25 cellular contexts compared by ENCODE assay signal in the genomic region with DNA sequence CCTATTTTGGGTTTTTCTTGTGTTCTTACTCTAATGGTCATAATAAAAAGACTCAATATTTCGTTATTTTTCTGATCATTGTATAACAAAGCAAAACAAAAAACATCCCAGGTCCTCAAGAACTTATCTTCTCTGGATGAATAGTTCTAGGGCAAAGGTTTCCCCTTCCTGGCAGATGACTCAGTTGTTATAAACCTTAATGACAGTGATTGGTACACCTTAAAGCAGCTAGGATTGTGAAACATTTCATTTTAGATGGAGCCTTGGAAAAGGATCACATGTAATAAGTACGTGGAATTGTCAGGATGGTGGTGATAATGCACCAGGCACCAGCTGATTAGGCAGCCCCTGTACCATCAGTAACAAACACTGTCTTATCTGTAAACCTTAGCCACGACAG. TPM values are rescaled to one million over a fixed set of nuclear protein-coding genes. Genes with fewer than 3 reads are reported as not detected.
DNase-seq lines count a peak whose midpoint lies in the region; ATAC-seq, FAIRE-seq and TF ChIP-seq lines count a peak whose summit lies in the region.
"Had no signal": no experiment of that assay in that cellular context is flagged by ENCODE, and none has a peak within 500 bp of the region (broad histone marks: within the 10 kb centered on the region; RNA-seq: fewer than 3 reads in every experiment).

No MANE protein-coding gene starts in this region.

- H3K27me3 ChIP-seq in PC-3 (ENCODE audit: low read length) = no peaks in the 10 kb centered on the region
- no peaks in the 10 kb centered on the region for H3K27me3 ChIP-seq in bronchial epithelial cell (ENCODE audit: control insufficient read depth, insufficient read depth, low read length)
- H3K27me3 ChIP-seq: SJCRH30 had no signal

- TF ChIP-seq CTCF in D721Med (IDR thresholded peaks at IDR 0.05; ENCODE audit: insufficient read depth, missing control alignments) = no peak
- no peak for TF ChIP-seq CTCF in PC-3 (conservative IDR thresholded peaks at IDR 0.05; ENCODE audit: low read depth, low read length)
- no peak for TF ChIP-seq CTCF in bronchial epithelial cell (IDR thresholded peaks at IDR 0.05; ENCODE audit: insufficient read depth, low read length, severe bottlenecking)
- no peak for TF ChIP-seq CTCF in HFFc6 (IDR thresholded peaks at IDR 0.05)

- H3K79me2 ChIP-seq in PC-3 (ENCODE audit: low read length) = no peaks in the 10 kb centered on the region

- H3K27ac Mint-ChIP-seq in HFFc6 = no peak overlapping the region
- H3K27ac Mint-ChIP-seq: CD4-positive, CD25-positive, alpha-beta regulatory T cell had no signal

- POLR2A ChIA-PET in PC-3 (lab: Charles Lee; ENCODE audit: unreplicated experiment) = no interaction called here

- no peaks in the 10 kb centered on the region for H3K9me2 ChIP-seq in PC-3 (replicated peaks; ENCODE audit: low read length)

- H3F3A ChIP-seq in PC-3 (ENCODE audit: low read length, unreplicated experiment) = no peaks in the 10 kb centered on the region

- H4K20me1 ChIP-seq in PC-3 (ENCODE audit: low read length) = no peaks in the 10 kb centered on the region

- H3K4me1 Mint-ChIP-seq in HFFc6 (ENCODE audit: low read depth) = no peaks in the 10 kb centered on the region
- H3K4me1 Mint-ChIP-seq: CD4-positive, CD25-positive, alpha-beta regulatory T cell had no signal

- H3K4me2 ChIP-seq in PC-3 (ENCODE audit: low read length) = no peak overlapping the region

- FAIRE-seq in D721Med (lab: Jason Lieb, UNC) = peak; percentile 89
- no peak for FAIRE-seq in bronchial epithelial cell (lab: Jason Lieb, UNC)
- FAIRE-seq: G401.6, RCC 7860 had no signal

- H3K9me3 ChIP-seq in PC-3 (ENCODE audit: low read length) = no peaks in the 10 kb centered on the region
- H3K9me3 ChIP-seq: HAP-1, SJCRH30 had no signal

- H3K27me3 Mint-ChIP-seq in HFFc6 (ENCODE audit: insufficient read depth) = no peaks in the 10 kb centered on the region

- no peaks in the 10 kb centered on the region for H3K4me1 ChIP-seq in PC-3 (ENCODE audit: insufficient read depth, low read length)
- H3K4me1 ChIP-seq: HAP-1, SJCRH30 had no signal

- DNase-seq in D721Med (ENCODE audit: insufficient read length, low spot score) (no peak), PC-3 (peak; percentile 4), bronchial epithelial cell (ENCODE audit: low read depth) (peak; percentile 51), left colon (no peak), COR-L47 (lab: John Stamatoyannopoulos, UW) (no peak), HFFc6 (no peak), NOMO-1 treated with dmso at 0.1 percent for 144 hours (lab: John Stamatoyannopoulos, UW; ENCODE audit: unreplicated experiment) (no peak)
- DNase-seq: CD4-positive, CD25-positive, alpha-beta regulatory T cell; GOT3; IMR-90; KG1; NCI-H1048; NCI-H1417; NCI-H187; NCI-H2171 treated with DMSO at 0.1 percent for 48 hours; NCI-H524; NCI-H82; NK-92 treated with Interleukin-12 subunit alpha and Interleukin-12 subunit beta, amount 100 ng/mL, for 24 hours; SJCRH30 had no signal

- no peaks in the 10 kb centered on the region for H3K36me3 ChIP-seq in PC-3 (ENCODE audit: low read depth, low read length)
- no peaks in the 10 kb centered on the region for H3K36me3 ChIP-seq in bronchial epithelial cell (ENCODE audit: control insufficient read depth, insufficient read depth, low read length)
- H3K36me3 ChIP-seq: HAP-1, SJCRH30 had no signal

- CTCF ChIA-PET in PC-3 (lab: Charles Lee) = no interaction called here

- ATAC-seq in PC-3 = no peak
- peak; percentile 98 for ATAC-seq in left colon
- no peak for ATAC-seq in SK-N-SH treated with all-trans-retinoic acid at 6 μM for 48 hours
- ATAC-seq: Right ventricle myocardium inferior had no signal

- peaks cover 4% of the 10 kb centered on the region; the same call in 1 of the 2 replicates for H3K36me3 Mint-ChIP-seq in HFFc6 (ENCODE audit: low read depth)
- H3K36me3 Mint-ChIP-seq: CD4-positive, CD25-positive, alpha-beta regulatory T cell had no signal

- peaks cover 7% of the 10 kb centered on the region for H3K9me3 Mint-ChIP-seq in HFFc6

- no TSS peak for BruUV-seq in PC-3 (replicated peaks; lab: Mats Ljungman, UMichigan)

- intact Hi-C loops in PC-3 (cut with micrococcal nuclease) (no loop called here), left colon (cut with DNase I, micrococcal nuclease) (no loop called here)

- H3K27ac ChIP-seq in PC-3 (ENCODE audit: low read length) = no peak overlapping the region
- H3K27ac ChIP-seq: SJCRH30 had no signal

- no peak overlapping the region for H2AFZ ChIP-seq in PC-3 (ENCODE audit: low read length)

- H3K4me3 ChIP-seq in PC-3 (ENCODE audit: low read length) (no peak overlapping the region), bronchial epithelial cell (ENCODE audit: low read depth, low read length) (no peak overlapping the region)
- H3K4me3 ChIP-seq: HAP-1, SJCRH30 had no signal

- no peak overlapping the region for H3K4me3 Mint-ChIP-seq in HFFc6
- H3K4me3 Mint-ChIP-seq: CD4-positive, CD25-positive, alpha-beta regulatory T cell had no signal

- no peak overlapping the region for H3K9ac ChIP-seq in PC-3 (ENCODE audit: low read length)

TF ChIP-seq in SK-N-SH treated with all-trans-retinoic acid at 6 μM for 48 hours, 23 proteins besides CTCF, POLR2A, EP300 and RAD21:
- no peak for TF ChIP-seq ZFP30 (CRISPR knock-in tag; IDR thresholded peaks at IDR 0.05)
- TF ChIP-seq ZNF70 (CRISPR knock-in tag; IDR thresholded peaks at IDR 0.05) = no peak
- TF ChIP-seq OSR1 (CRISPR knock-in tag; IDR thresholded peaks at IDR 0.05) = no peak
- TF ChIP-seq, protein P1, sequence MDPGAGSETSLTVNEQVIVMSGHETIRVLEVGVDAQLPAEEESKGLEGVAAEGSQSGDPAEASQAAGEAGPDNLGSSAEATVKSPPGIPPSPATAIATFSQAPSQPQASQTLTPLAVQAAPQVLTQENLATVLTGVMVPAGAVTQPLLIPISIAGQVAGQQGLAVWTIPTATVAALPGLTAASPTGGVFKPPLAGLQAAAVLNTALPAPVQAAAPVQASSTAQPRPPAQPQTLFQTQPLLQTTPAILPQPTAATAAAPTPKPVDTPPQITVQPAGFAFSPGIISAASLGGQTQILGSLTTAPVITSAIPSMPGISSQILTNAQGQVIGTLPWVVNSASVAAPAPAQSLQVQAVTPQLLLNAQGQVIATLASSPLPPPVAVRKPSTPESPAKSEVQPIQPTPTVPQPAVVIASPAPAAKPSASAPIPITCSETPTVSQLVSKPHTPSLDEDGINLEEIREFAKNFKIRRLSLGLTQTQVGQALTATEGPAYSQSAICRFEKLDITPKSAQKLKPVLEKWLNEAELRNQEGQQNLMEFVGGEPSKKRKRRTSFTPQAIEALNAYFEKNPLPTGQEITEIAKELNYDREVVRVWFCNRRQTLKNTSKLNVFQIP (CRISPR knock-in tag; IDR thresholded peaks at IDR 0.05; ENCODE audit: borderline replicate concordance, low read depth) = no peak
- no peak for TF ChIP-seq TOX (CRISPR knock-in tag; IDR thresholded peaks at IDR 0.05; ENCODE audit: borderline replicate concordance)
- TF ChIP-seq GLIS3 (CRISPR knock-in tag; IDR thresholded peaks at IDR 0.05) = no peak

RNA-seq across cellular contexts. Expression of a gene that starts 47.2 kb away (rescaled TPM):
- total RNA-seq in PC-3 (2014; rRNA removed) (not detected in 2 replicates), bronchial epithelial cell (not detected in 2 replicates), left colon (10 to 100 TPM; 11.3 to 11.8 TPM)
- total RNA-seq in HFFc6 (2021; fragmentation: NEBNext Ultra II Directional; extraction: Animal tissue kit (Norgen Biotek cat#: 25700)) = not detected
- total RNA-seq: A172, IMR-90, Right ventricle myocardium inferior, SJCRH30 had no signal

Comparison
In these comparisons a context has a peak if more than half of its experiments do, and no peak if none do; other contexts are left out.
1. DNase-seq: peak in PC-3 (single experiment) and bronchial epithelial cell (single experiment); none in D721Med (single experiment), left colon (0 of 2), COR-L47 (single experiment), HFFc6 (single experiment) and NOMO-1 treated with dmso at 0.1 percent for 144 hours (single experiment).
2. RNA of a gene that starts 47.2 kb away (total RNA-seq): 11.3 to 11.8 TPM in left colon; not detected in PC-3, not detected in bronchial epithelial cell and not detected in HFFc6; every median in the first group is over 10 times any median in the second.